10 cellular contexts compared by ENCODE assay signal in the genomic region with DNA sequence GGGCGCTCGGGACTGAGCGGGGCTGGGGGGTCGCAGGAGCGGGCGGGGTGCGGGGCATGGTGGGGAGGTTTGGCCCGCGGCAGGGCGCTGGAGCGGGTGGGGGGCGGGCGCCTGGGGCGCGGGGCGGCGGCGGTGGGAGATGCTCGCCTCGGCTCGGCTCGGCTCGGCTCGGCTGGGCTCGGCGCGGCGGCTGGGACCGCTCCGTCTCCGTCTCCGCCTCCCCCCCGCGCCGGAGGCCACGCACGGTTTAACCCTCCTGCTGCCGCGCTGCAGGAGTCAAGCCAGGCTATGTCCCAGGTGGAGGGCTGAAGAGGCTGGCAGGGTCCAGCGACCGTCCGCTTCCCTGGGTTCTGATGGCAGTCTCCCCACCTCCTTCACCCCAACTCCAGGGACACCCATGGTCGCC. TPM values are rescaled to one million over a fixed set of nuclear protein-coding genes. Genes with fewer than 3 reads are reported as not detected.
DNase-seq lines count a peak whose midpoint lies in the region; ATAC-seq, FAIRE-seq and TF ChIP-seq lines count a peak whose summit lies in the region.
"Had no signal": no experiment of that assay in that cellular context is flagged by ENCODE, and none has a peak within 500 bp of the region (broad histone marks: within the 10 kb centered on the region; RNA-seq: fewer than 3 reads in every experiment).

A gene with protein sequence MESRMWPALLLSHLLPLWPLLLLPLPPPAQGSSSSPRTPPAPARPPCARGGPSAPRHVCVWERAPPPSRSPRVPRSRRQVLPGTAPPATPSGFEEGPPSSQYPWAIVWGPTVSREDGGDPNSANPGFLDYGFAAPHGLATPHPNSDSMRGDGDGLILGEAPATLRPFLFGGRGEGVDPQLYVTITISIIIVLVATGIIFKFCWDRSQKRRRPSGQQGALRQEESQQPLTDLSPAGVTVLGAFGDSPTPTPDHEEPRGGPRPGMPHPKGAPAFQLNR (minus strand): TSS at position 170 of the 406 bp plus-strand sequence. CDS start 2,754 bp downstream, outside the sequence.

- no peak for FAIRE-seq in D721Med (lab: Jason Lieb, UNC)

- peaks cover 5% of the 10 kb centered on the region for H3K4me1 ChIP-seq in cardiac muscle cell (ENCODE audit: low read depth)

- peaks cover 40% of the 10 kb centered on the region for H3K27me3 ChIP-seq in cardiac muscle cell

- H3K9me3 Mint-ChIP-seq in activated naive CD8-positive, alpha-beta T cell (ENCODE audit: low read depth) = no peaks in the 10 kb centered on the region

- H3K27me3 Mint-ChIP-seq in activated naive CD8-positive, alpha-beta T cell = peaks cover 34% of the 10 kb centered on the region

- H3K9me3 ChIP-seq in cardiac muscle cell (ENCODE audit: low read depth) = no peaks in the 10 kb centered on the region
- H3K9me3 ChIP-seq: neutrophil had no signal

- no peak within 1 kb of the TSS for H3K27ac Mint-ChIP-seq in activated naive CD8-positive, alpha-beta T cell

- no peaks in the 10 kb centered on the region for H3K36me3 ChIP-seq in cardiac muscle cell
- H3K36me3 ChIP-seq: neutrophil had no signal

- H3K4me3 Mint-ChIP-seq in activated naive CD8-positive, alpha-beta T cell = peak within 1 kb of the TSS; percentile 85

- H3K4me1 Mint-ChIP-seq in activated naive CD8-positive, alpha-beta T cell (ENCODE audit: low read depth) = peaks cover 21% of the 10 kb centered on the region

- DNase-seq in D721Med (ENCODE audit: insufficient read length, low spot score) (peak; percentile 80), RPMI7951 (ENCODE audit: low read depth) (peak; percentile 25), cardiac muscle cell (ENCODE audit: low read depth in 1 of 2, low spot score in 1 of 2) (peak; percentile 40 to 81), putamen (ENCODE audit: low spot score) (peak; percentile 21), UCSD-AML1 (lab: John Stamatoyannopoulos, UW; ENCODE audit: unreplicated experiment) (no peak)

- ATAC-seq in HG02678 (IDR thresholded peaks at IDR 0.05; ENCODE audit: unreplicated experiment) = no peak
- no peak for ATAC-seq in GM18861 (IDR thresholded peaks at IDR 0.05; ENCODE audit: unreplicated experiment)

- H3K27ac ChIP-seq in cardiac muscle cell = no peak within 1 kb of the TSS
- H3K27ac ChIP-seq: HL-60, neutrophil had no signal

- no peak for TF ChIP-seq CTCF in D721Med (IDR thresholded peaks at IDR 0.05; ENCODE audit: insufficient read depth, missing control alignments)
- TF ChIP-seq CTCF in cardiac muscle cell (IDR thresholded peaks at IDR 0.05; ENCODE audit: low read depth, low read length) = no peak

- peak within 1 kb of the TSS; percentile 71 for H3K4me3 ChIP-seq in cardiac muscle cell

- H3K36me3 Mint-ChIP-seq in activated naive CD8-positive, alpha-beta T cell = no peaks in the 10 kb centered on the region

RNA-seq across cellular contexts. Expression of the gene that starts here (rescaled TPM):
- total RNA-seq in RPMI7951 (2014; rRNA removed; shearing (Covaris generic)) = 0.12 and 1.5 TPM in 2 replicates
- total RNA-seq in cardiac muscle cell = 0.36 and 5.5 TPM in 2 replicates
- polyA plus RNA-seq in cardiac muscle cell = 4.1 and 5.0 TPM in 2 replicates
